ENCODE assay signal across 8 cellular contexts in genomic region chr17:29140051-29140582, GRCh38. TPM values are rescaled to one million over a fixed set of nuclear protein-coding genes. Genes with fewer than 3 reads are reported as not detected.
DNase-seq lines count a peak whose midpoint lies in the region; ATAC-seq and TF ChIP-seq lines count a peak whose summit lies in the region.

No MANE protein-coding gene starts in this region.

- H3K4me3 Mint-ChIP-seq in natural killer cell, result peak overlapping the region; percentile 93
- H3K4me3 Mint-ChIP-seq in stimulated activated naive B cell treated with anti-CD40 and anti-IgM and Interleukin-4, amounts not matched to agents 10 μg/mL and 1 μg/mL and 100 μg/mL, for 72 hours, result peak overlapping the region; percentile 90

- H3K4me3 ChIP-seq in HFF-Myc (replicated peaks; ENCODE audit: low read depth, low read length) (peak overlapping the region; percentile 36), NT2/D1 (ENCODE audit: insufficient read length, low read depth) (no peak overlapping the region), epithelial cell of esophagus (ENCODE audit: low read length) (no peak overlapping the region)

- DNase-seq in EH (ENCODE audit: low read depth) (peak; percentile 81), HFF-Myc (ENCODE audit: extremely low read depth, low read depth) (no peak), NT2/D1 (ENCODE audit: low read depth, low spot score) (no peak), epithelial cell of esophagus (ENCODE audit: low read depth) (peak; percentile 65), natural killer cell (peak; percentile 65), DMS114 treated with DMSO at 0.1 percent for 48 hours (lab: John Stamatoyannopoulos, UW; ENCODE audit: unreplicated experiment) (no peak)
- peak; percentile 80 for DNase-seq in activated CD8-positive, alpha-beta memory T cell treated with anti-CD3 and anti-CD28 coated beads, Interleukin-2, amount 50 U/mL, for 4 hours
- peak; percentile 57 for DNase-seq in stimulated activated naive B cell treated with anti-CD40 and anti-IgM and Interleukin-4, amounts not matched to agents 10 μg/mL and 1 μg/mL and 100 μg/mL, for 72 hours

- peaks cover 17% of the 10 kb centered on the region for H3K4me1 ChIP-seq in NT2/D1 (ENCODE audit: insufficient read depth, insufficient read length)

- no peaks in the 10 kb centered on the region for H3K27me3 ChIP-seq in NT2/D1 (ENCODE audit: insufficient read depth, insufficient read length)

- no peaks in the 10 kb centered on the region for H3K9me3 ChIP-seq in NT2/D1 (ENCODE audit: insufficient read depth, low read length)

- H3K9ac ChIP-seq in NT2/D1 (ENCODE audit: insufficient read length, low read depth), result peak overlapping the region; percentile 33

- intact Hi-C loops in natural killer cell (cut with micrococcal nuclease), result loop anchor here (2.0 kb wide), 1 partner anchor 155 kb away; the partner anchor contains the start of gene NUFIP2

- no peaks in the 10 kb centered on the region for H3K27me3 Mint-ChIP-seq in natural killer cell (ENCODE audit: low read depth in 2 of 2)
- no peaks in the 10 kb centered on the region for H3K27me3 Mint-ChIP-seq in stimulated activated naive B cell treated with anti-CD40 and anti-IgM and Interleukin-4, amounts not matched to agents 10 μg/mL and 1 μg/mL and 100 μg/mL, for 72 hours

- peaks cover 6% of the 10 kb centered on the region for H3K36me3 ChIP-seq in NT2/D1 (ENCODE audit: insufficient read depth, insufficient read length, low read length)

- peaks cover 43 to 57% of the 10 kb centered on the region in 2 donors for H3K4me1 Mint-ChIP-seq in natural killer cell
- peaks cover 51 to 72% of the 10 kb centered on the region in 2 donors for H3K4me1 Mint-ChIP-seq in stimulated activated naive B cell treated with anti-CD40 and anti-IgM and Interleukin-4, amounts not matched to agents 10 μg/mL and 1 μg/mL and 100 μg/mL, for 72 hours

- ATAC-seq in natural killer cell, result peak; percentile 63 to 78 (median 70)
- peak; percentile 68 to 73 for ATAC-seq in stimulated activated naive B cell treated with anti-CD40 and anti-IgM and Interleukin-4, amounts not matched to agents 10 μg/mL and 1 μg/mL and 100 μg/mL, for 72 hours (replicated peaks)

- H3K9me3 Mint-ChIP-seq in natural killer cell, result no peaks in the 10 kb centered on the region
- H3K9me3 Mint-ChIP-seq in stimulated activated naive B cell treated with anti-CD40 and anti-IgM and Interleukin-4, amounts not matched to agents 10 μg/mL and 1 μg/mL and 100 μg/mL, for 72 hours, result no peaks in the 10 kb centered on the region

- H3K36me3 Mint-ChIP-seq in natural killer cell, result no peaks in the 10 kb centered on the region
- H3K36me3 Mint-ChIP-seq in stimulated activated naive B cell treated with anti-CD40 and anti-IgM and Interleukin-4, amounts not matched to agents 10 μg/mL and 1 μg/mL and 100 μg/mL, for 72 hours, result peaks cover 0 to 13% of the 10 kb centered on the region in 2 donors

- TF ChIP-seq CTCF in HFF-Myc (IDR thresholded peaks at IDR 0.05; ENCODE audit: low read depth, low read length, missing control alignments) (no peak), epithelial cell of esophagus (IDR thresholded peaks at IDR 0.05; ENCODE audit: insufficient read depth, low read depth, low read length, missing control alignments) (no peak), natural killer cell (IDR thresholded peaks at IDR 0.05) (no peak)

- peak overlapping the region; percentile 93 to 94 for H3K27ac Mint-ChIP-seq in natural killer cell
- peak overlapping the region; percentile 96 for H3K27ac Mint-ChIP-seq in stimulated activated naive B cell treated with anti-CD40 and anti-IgM and Interleukin-4, amounts not matched to agents 10 μg/mL and 1 μg/mL and 100 μg/mL, for 72 hours

RNA-seq across cellular contexts. Expression of gene MYO18A, which starts 40.1 kb away (rescaled TPM):
- 100 to 1,000 TPM; 110 to 117 (median 115) TPM for total RNA-seq in natural killer cell

Comparison
In these comparisons a context has a peak if more than half of its experiments do, and no peak if none do; other contexts are left out.
1. DNase-seq: peak in EH (single experiment), activated CD8-positive, alpha-beta memory T cell treated with anti-CD3 and anti-CD28 coated beads, Interleukin-2, amount 50 U/mL, for 4 hours (single experiment), epithelial cell of esophagus (single experiment), natural killer cell (single experiment) and stimulated activated naive B cell treated with anti-CD40 and anti-IgM and Interleukin-4, amounts not matched to agents 10 μg/mL and 1 μg/mL and 100 μg/mL, for 72 hours (single experiment); none in HFF-Myc (single experiment), NT2/D1 (single experiment) and DMS114 treated with DMSO at 0.1 percent for 48 hours (single experiment).